ENCODE assay signal across 8 cellular contexts in genomic region chr11:95296621-95297025, GRCh38.
DNase-seq lines count a peak whose midpoint lies in the region; ATAC-seq, FAIRE-seq and TF ChIP-seq lines count a peak whose summit lies in the region.

No MANE protein-coding gene starts in this region.

- POLR2A ChIA-PET in GM10248 (lab: Yijun Ruan, JAX), result no interaction called here

- TF ChIP-seq CTCF in GM10248 (IDR thresholded peaks at IDR 0.05; ENCODE audit: control extremely low read depth, extremely low read depth, low read depth, missing control alignments) (no peak), GM20000 (IDR thresholded peaks at IDR 0.05; ENCODE audit: extremely low read depth, missing control alignments) (no peak), astrocyte (IDR thresholded peaks at IDR 0.05; ENCODE audit: insufficient read depth, low read depth, low read length) (no peak), foreskin fibroblast (IDR thresholded peaks at IDR 0.05; ENCODE audit: low read depth, low read length) (no peak)

- DNase-seq in GM10248 (ENCODE audit: extremely low spot score) (peak; percentile 37), GM20000 (ENCODE audit: low spot score) (peak; percentile 47), astrocyte (ENCODE audit: low read depth) (peak; percentile 40), iPS-NIHi11 (ENCODE audit: low spot score) (no peak), foreskin fibroblast (no peak), NCI-H1436 treated with DMSO at 0.1 percent for 48 hours (lab: John Stamatoyannopoulos, UW) (no peak), HUDEP-2 (lab: John Stamatoyannopoulos, UW; ENCODE audit: unreplicated experiment in 76 of 76) (no peak)

- H3K4me1 Mint-ChIP-seq in astrocyte (ENCODE audit: low read depth, unreplicated experiment), result peaks cover 25% of the 10 kb centered on the region

- H3K36me3 Mint-ChIP-seq in astrocyte (ENCODE audit: low read depth, unreplicated experiment), result no peaks in the 10 kb centered on the region

- H3K9me3 Mint-ChIP-seq in astrocyte (ENCODE audit: unreplicated experiment), result peaks cover 2% of the 10 kb centered on the region

- peaks cover 2% of the 10 kb centered on the region for H3K27me3 ChIP-seq in astrocyte (ENCODE audit: insufficient read depth, low read length)

- no peak overlapping the region for H2AFZ ChIP-seq in astrocyte (ENCODE audit: low read depth, low read length)

- H3K27ac ChIP-seq in astrocyte (ENCODE audit: low read depth, low read length), result no peak overlapping the region

- no peak overlapping the region for H3K9ac ChIP-seq in astrocyte (ENCODE audit: low read length)

- ATAC-seq in HG03354 (IDR thresholded peaks at IDR 0.05; ENCODE audit: poor library complexity, severe bottlenecking, unreplicated experiment), result peak; percentile 95

- H4K20me1 ChIP-seq in astrocyte (ENCODE audit: insufficient read depth, low read length), result no peaks in the 10 kb centered on the region

- no peak overlapping the region for H3K27ac Mint-ChIP-seq in astrocyte (ENCODE audit: unreplicated experiment)

- FAIRE-seq in astrocyte (lab: Jason Lieb, UNC), result no peak

- H3K4me1 ChIP-seq in astrocyte (ENCODE audit: insufficient read depth, low read length), result no peaks in the 10 kb centered on the region

- H3K4me3 Mint-ChIP-seq in astrocyte (ENCODE audit: unreplicated experiment), result no peak overlapping the region

- no peaks in the 10 kb centered on the region for H3K36me3 ChIP-seq in astrocyte (ENCODE audit: insufficient read depth, low read length)

- H3K79me2 ChIP-seq in astrocyte (ENCODE audit: insufficient read depth, low read length), result no peaks in the 10 kb centered on the region

- CTCF ChIA-PET in GM10248 (lab: Yijun Ruan, JAX), result interaction anchor here (0.8 to 2.7 kb wide), 8 partner anchors 10 to 147 kb away, joined by 3 to 8 read pairs (median 4); no protein-coding TSS in a partner anchor

- H3K27me3 Mint-ChIP-seq in astrocyte (ENCODE audit: low read depth, unreplicated experiment), result peaks cover 6% of the 10 kb centered on the region

- H3K4me3 ChIP-seq in astrocyte (ENCODE audit: insufficient read depth, low read depth, low read length), result no peak overlapping the region
- H3K4me3 ChIP-seq in foreskin fibroblast (ENCODE audit: low read depth in 1 of 2, low read length in 2 of 2), result no peak overlapping the region

- no peak overlapping the region for H3K4me2 ChIP-seq in astrocyte (ENCODE audit: low read length)

- no peaks in the 10 kb centered on the region for H3K9me3 ChIP-seq in astrocyte (ENCODE audit: insufficient read depth, low read depth, low read length)

Comparison
In these comparisons a context has a peak if more than half of its experiments do, and no peak if none do; other contexts are left out.
1. DNase-seq: peak in GM10248 (single experiment), GM20000 (single experiment) and astrocyte (single experiment); none in iPS-NIHi11 (single experiment), foreskin fibroblast (0 of 2), NCI-H1436 treated with DMSO at 0.1 percent for 48 hours (single experiment) and HUDEP-2 (0 of 76).